ENCODE assay signal across 16 cellular contexts in the genomic region with DNA sequence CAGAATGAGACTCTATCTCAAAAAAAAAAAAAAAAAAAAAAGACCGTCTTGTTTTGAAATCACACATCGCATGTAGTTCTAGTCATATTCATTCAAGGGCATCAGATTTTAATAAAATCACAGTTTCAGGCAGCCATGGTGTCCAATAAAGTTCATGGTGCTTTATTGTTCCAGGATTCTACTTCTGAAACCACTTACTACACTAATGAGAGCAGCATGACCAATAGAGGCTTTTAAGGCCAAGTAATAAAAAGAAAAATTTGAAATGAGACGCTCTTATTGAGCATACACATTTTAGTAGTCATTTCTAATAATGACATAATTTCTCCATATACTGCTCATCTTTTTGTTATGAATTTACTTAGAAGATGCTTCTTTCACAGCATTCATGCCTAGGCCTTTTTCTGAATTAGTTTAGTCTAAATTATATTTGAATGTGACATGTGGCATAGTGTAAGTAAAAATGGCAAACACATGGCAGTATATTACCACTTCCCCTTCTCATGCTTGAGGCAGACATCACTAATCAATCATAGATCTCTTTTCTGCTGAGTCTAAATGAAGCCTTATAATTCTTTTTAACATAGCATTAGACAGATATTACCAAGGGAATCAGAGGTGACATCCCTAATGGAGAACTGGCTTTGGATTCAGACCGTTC. TPM values are rescaled to one million over a fixed set of nuclear protein-coding genes. Genes with fewer than 3 reads are reported as not detected.
A peak's percentile ranks its signal among the peaks of the same experiment; 100 is the strongest.
DNase-seq lines count a peak whose midpoint lies in the region; ATAC-seq and TF ChIP-seq lines count a peak whose summit lies in the region.
"Had no signal": no experiment of that assay in that cellular context is flagged by ENCODE, and none has a peak within 500 bp of the region (broad histone marks: within the 10 kb centered on the region; RNA-seq: fewer than 3 reads in every experiment).

No MANE protein-coding gene starts in this region.

- H3K9me3 Mint-ChIP-seq in activated T-helper 17 cell treated with anti-CD3 and anti-CD28 coated beads, Interleukin-2, amount 50 U/mL, for 72 hours: no peaks in the 10 kb centered on the region
- H3K9me3 Mint-ChIP-seq: CD4-positive, CD25-positive, alpha-beta regulatory T cell; GM23338 had no signal

- no peaks in the 10 kb centered on the region for H4K20me1 ChIP-seq in Karpas-422 (ENCODE audit: insufficient read depth, low read depth, low read length)

- H2AFZ ChIP-seq in Karpas-422 (ENCODE audit: low read length): peak overlapping the region; percentile 53; the same call in 1 of the 2 replicates
- H2AFZ ChIP-seq: GM23338 had no signal

- ATAC-seq in activated T-helper 17 cell treated with anti-CD3 and anti-CD28 coated beads, Interleukin-2, amount 50 U/mL, for 72 hours (replicated peaks): peak; percentile 35
- peak; percentile 25 for ATAC-seq in sciatic nerve
- ATAC-seq in upper lobe of right lung: no peak
- ATAC-seq: GM23338, HCT116 had no signal

- TF ChIP-seq CTCF in upper lobe of right lung (IDR thresholded peaks at IDR 0.05): no peak

- no peak overlapping the region for H3K9ac ChIP-seq in Karpas-422 (ENCODE audit: low read length)

- H3K4me1 ChIP-seq in Karpas-422 (ENCODE audit: low read length) (no peaks in the 10 kb centered on the region; the same call in 1 of the 2 replicates), upper lobe of right lung (peaks cover 3% of the 10 kb centered on the region)

- H3K4me2 ChIP-seq in Karpas-422 (ENCODE audit: low read depth, low read length, poor library complexity, severe bottlenecking): no peak overlapping the region
- H3K4me2 ChIP-seq: GM23338 had no signal

- H3K4me3 Mint-ChIP-seq in activated T-helper 17 cell treated with anti-CD3 and anti-CD28 coated beads, Interleukin-2, amount 50 U/mL, for 72 hours: no peak overlapping the region
- H3K4me3 Mint-ChIP-seq: GM23338 had no signal

- no peaks in the 10 kb centered on the region for H3K9me2 ChIP-seq in Karpas-422 (replicated peaks; ENCODE audit: insufficient read depth, low read length)

- H3K4me3 ChIP-seq in Karpas-422 (ENCODE audit: low read length) (no peak overlapping the region), upper lobe of right lung (no peak overlapping the region)
- H3K4me3 ChIP-seq: GM23338 had no signal

- H3K27me3 ChIP-seq in Karpas-422 (ENCODE audit: low read length): no peaks in the 10 kb centered on the region
- no peaks in the 10 kb centered on the region for H3K27me3 ChIP-seq in upper lobe of right lung

- H3K9me3 ChIP-seq in Karpas-422 (ENCODE audit: low read length) (no peaks in the 10 kb centered on the region), upper lobe of right lung (no peaks in the 10 kb centered on the region)

- no peaks in the 10 kb centered on the region for H3K36me3 ChIP-seq in Karpas-422 (ENCODE audit: insufficient read depth, low read length)
- no peaks in the 10 kb centered on the region for H3K36me3 ChIP-seq in upper lobe of right lung

- intact Hi-C loops in sciatic nerve (cut with DNase I) (no loop called here), upper lobe of right lung (cut with DNase I) (no loop called here)

- peaks cover 5% of the 10 kb centered on the region for H3K4me1 Mint-ChIP-seq in activated T-helper 17 cell treated with anti-CD3 and anti-CD28 coated beads, Interleukin-2, amount 50 U/mL, for 72 hours

- no peaks in the 10 kb centered on the region for H3K36me3 Mint-ChIP-seq in activated T-helper 17 cell treated with anti-CD3 and anti-CD28 coated beads, Interleukin-2, amount 50 U/mL, for 72 hours (ENCODE audit: low read depth)
- H3K36me3 Mint-ChIP-seq: CD4-positive, CD25-positive, alpha-beta regulatory T cell had no signal

- H3K27ac Mint-ChIP-seq in activated T-helper 17 cell treated with anti-CD3 and anti-CD28 coated beads, Interleukin-2, amount 50 U/mL, for 72 hours: no peak overlapping the region
- H3K27ac Mint-ChIP-seq: CD4-positive, CD25-positive, alpha-beta regulatory T cell; GM23338 had no signal

- peak; percentile 14 for DNase-seq in CMK (ENCODE audit: low read depth)
- DNase-seq in Karpas-422: no peak
- DNase-seq in sciatic nerve (ENCODE audit: low spot score): no peak
- no peak for DNase-seq in NCI-H748 treated with DMSO at 0.1 percent for 48 hours (lab: John Stamatoyannopoulos, UW)
- no peak for DNase-seq in upper lobe of right lung
- DNase-seq in NCI-H2196 treated with DMSO at 0.1 percent for 48 hours (lab: John Stamatoyannopoulos, UW; ENCODE audit: unreplicated experiment): no peak
- DNase-seq: ACHN; CD4-positive, CD25-positive, alpha-beta regulatory T cell; NCI-H1048; NCI-H1694; NCI-H69 had no signal

- no peak overlapping the region for H3K27ac ChIP-seq in Karpas-422 (ENCODE audit: low read length)
- H3K27ac ChIP-seq in upper lobe of right lung: no peak overlapping the region
- H3K27ac ChIP-seq: HL-60 had no signal

- H3K79me2 ChIP-seq in Karpas-422 (ENCODE audit: low read length): no peaks in the 10 kb centered on the region

- peaks cover 4% of the 10 kb centered on the region for H3K27me3 Mint-ChIP-seq in activated T-helper 17 cell treated with anti-CD3 and anti-CD28 coated beads, Interleukin-2, amount 50 U/mL, for 72 hours

RNA-seq across cellular contexts. Expression of a gene that starts 18.5 kb away (rescaled TPM):
- not detected in 2 replicates for total RNA-seq in Karpas-422 (2014; rRNA removed; shearing (Covaris generic); ENCODE audit: low replicate concordance)
- total RNA-seq in activated T-helper 17 cell treated with anti-CD3 and anti-CD28 coated beads, Interleukin-2, amount 50 U/mL, for 72 hours: not detected
- total RNA-seq in sciatic nerve: not detected
- not detected for total RNA-seq in upper lobe of right lung
- total RNA-seq: CD4-positive, CD25-positive, alpha-beta regulatory T cell; GM23338; SK-MEL-5 had no signal
